ENCODE assay signal across 15 cellular contexts in the genomic region with DNA sequence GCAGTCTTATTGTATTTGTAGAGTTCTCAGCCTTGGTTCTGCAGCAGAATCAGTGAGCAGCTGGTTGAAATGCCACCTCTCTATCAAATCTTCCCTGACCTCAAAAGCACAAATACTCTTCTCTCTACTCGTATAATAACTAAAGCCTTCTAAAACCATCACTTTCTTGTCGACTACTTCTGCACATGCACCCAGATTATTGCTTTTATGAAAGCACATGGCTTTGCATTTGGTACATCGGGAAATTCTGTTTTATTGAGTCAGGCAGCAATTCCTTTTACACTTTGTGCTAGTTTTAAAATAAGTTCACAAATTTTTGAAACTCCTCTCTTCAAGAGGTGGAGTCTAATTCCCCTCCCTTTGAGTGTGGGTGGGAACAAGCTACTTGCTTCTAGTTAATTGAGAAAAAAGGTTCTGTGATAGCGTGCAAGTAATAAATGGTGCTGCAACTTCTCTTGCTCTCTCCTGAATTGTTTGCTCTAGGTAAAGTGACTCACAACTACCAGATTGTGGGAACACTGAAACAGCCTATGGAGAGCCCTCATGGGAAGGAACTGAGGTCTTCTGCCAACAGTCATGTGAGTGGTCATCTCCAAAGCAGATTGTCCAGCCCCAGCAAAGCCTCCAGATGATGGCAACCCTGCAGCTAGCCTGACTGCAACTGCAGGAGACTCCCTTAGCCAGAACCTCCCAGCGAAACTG.
"Had no signal": no experiment of that assay in that cellular context is flagged by ENCODE, and none has a peak within 500 bp of the region (broad histone marks: within the 10 kb centered on the region; RNA-seq: fewer than 3 reads in every experiment).

No MANE protein-coding gene starts in this region.

- DNase-seq: activated CD4-positive, alpha-beta memory T cell treated with anti-CD3 and anti-CD28 coated beads for 36 hours; activated CD8-positive, alpha-beta memory T cell treated with anti-CD3 and anti-CD28 coated beads, Interleukin-2, amount 10 ng/mL, durations not matched to agents 7 days and 5 days; activated naive CD4-positive, alpha-beta T cell treated with anti-CD3 and anti-CD28 coated beads, Interleukin-2, amount 10 ng/mL, durations not matched to agents 7 days and 5 days; activated T-cell treated with anti-CD3 and anti-CD28 coated beads, Interleukin-2, amount 50 U/mL, for 1 hour; endodermal cell; erythroblast; foreskin keratinocyte; glutamatergic neuron; kidney glomerular epithelial cell; right cardiac atrium; small intestine; stimulated activated naive CD8-positive, alpha-beta T cell treated with anti-CD3 and anti-CD28 coated beads, Interleukin-15, Interleukin-2, amounts not matched to agents 100 U/mL and 50 U/mL, for 24 hours; WERI-Rb-1 had no signal

- H3K9me3 ChIP-seq: ascending aorta had no signal

- H3K27ac ChIP-seq: ascending aorta, cardiac muscle cell, foreskin keratinocyte, WERI-Rb-1 had no signal

- H3K27me3 ChIP-seq: ascending aorta, cardiac muscle cell had no signal

- H3K4me1 ChIP-seq: ascending aorta, foreskin keratinocyte had no signal

- ATAC-seq: activated CD8-positive, alpha-beta memory T cell treated with anti-CD3 and anti-CD28 coated beads, Interleukin-2, amount 10 ng/mL, durations not matched to agents 7 days and 5 days; foreskin keratinocyte; right cardiac atrium; stimulated activated naive CD8-positive, alpha-beta T cell treated with anti-CD3 and anti-CD28 coated beads, Interleukin-15, Interleukin-2, amounts not matched to agents 100 U/mL and 50 U/mL, for 24 hours had no signal

- H3K4me3 ChIP-seq: ascending aorta, cardiac muscle cell had no signal

- H3K36me3 ChIP-seq: ascending aorta, cardiac muscle cell, WERI-Rb-1 had no signal
